17 cellular contexts compared by ENCODE assay signal in the genomic region with DNA sequence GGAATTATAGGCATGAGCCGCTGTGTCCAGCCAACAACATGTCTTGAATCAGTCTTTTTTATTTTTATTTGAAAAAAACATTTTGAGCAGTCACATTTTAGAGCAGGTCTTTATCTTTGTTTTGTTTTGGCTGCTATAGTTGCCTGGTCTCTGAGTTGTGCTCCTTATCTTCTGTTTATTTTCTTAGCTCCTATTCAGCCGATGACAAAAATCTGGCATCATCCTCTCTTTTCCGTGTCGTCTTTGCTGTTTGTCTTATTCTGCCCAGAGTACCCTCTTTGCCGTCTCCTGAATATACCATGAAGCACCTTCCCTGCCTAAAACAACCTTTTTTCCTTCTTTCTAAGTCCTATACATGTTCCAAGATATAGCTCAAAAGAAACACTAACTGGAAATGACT.
DNase-seq lines count a peak whose midpoint lies in the region; ATAC-seq and TF ChIP-seq lines count a peak whose summit lies in the region.
"Had no signal": no experiment of that assay in that cellular context is flagged by ENCODE, and none has a peak within 500 bp of the region (broad histone marks: within the 10 kb centered on the region; RNA-seq: fewer than 3 reads in every experiment).

No MANE protein-coding gene starts in this region.

- 1 to 6% methylated on average over 5 of the region's 5 CpGs for WGBS in aorta, 2 donors

- H3K27ac ChIP-seq in right atrium auricular region: no peak overlapping the region
- peak overlapping the region; percentile 38 for H3K27ac ChIP-seq in left ventricle myocardium inferior (replicated peaks)
- H3K27ac ChIP-seq in aorta (ENCODE audit: low read depth in 1 of 2, low read length in 2 of 2): no peak overlapping the region
- H3K27ac ChIP-seq: 22Rv1, BLaER1, C4-2B had no signal

- DNase-seq in Right ventricle myocardium inferior (ENCODE audit: missing footprints) (no peak), right atrium auricular region (ENCODE audit: low spot score) (no peak), left ventricle myocardium inferior (no peak), hepatic stellate cell (ENCODE audit: low spot score) (peak; percentile 4), head of caudate nucleus (no peak), aorta (no peak)
- DNase-seq: Caco-2; CD4-positive, CD25-positive, alpha-beta regulatory T cell; CD8-positive, alpha-beta T cell; DMS153; DND-41; H9 had no signal

- H3K4me1 ChIP-seq in right atrium auricular region: peaks cover 0 to 7% of the 10 kb centered on the region in 2 donors
- peaks cover 9% of the 10 kb centered on the region for H3K4me1 ChIP-seq in left ventricle myocardium inferior
- H3K4me1 ChIP-seq in aorta (ENCODE audit: control insufficient read depth in 1 of 2, insufficient read depth in 2 of 2, low read length in 2 of 2): peaks cover 0 to 2% of the 10 kb centered on the region in 2 donors
- H3K4me1 ChIP-seq: BLaER1, Caco-2 had no signal

- intact Hi-C loops in Right ventricle myocardium inferior (cut with DNase I) (no loop called here), left ventricle myocardium inferior (cut with micrococcal nuclease) (no loop called here), head of caudate nucleus (cut with DNase I) (no loop called here), aorta (cut with DNase I) (no loop called here)

- peak overlapping the region in 1 of 2 donors; percentile 2 for H3K4me3 ChIP-seq in right atrium auricular region
- H3K4me3 ChIP-seq in left ventricle myocardium inferior: peak overlapping the region; percentile 6
- H3K4me3 ChIP-seq in aorta (ENCODE audit: low read length in 2 of 2): no peak overlapping the region
- H3K4me3 ChIP-seq: BLaER1, GM23338 had no signal

- TF ChIP-seq CTCF in right atrium auricular region (IDR thresholded peaks at IDR 0.05) (no peak), left ventricle myocardium inferior (IDR thresholded peaks at IDR 0.05; ENCODE audit: borderline replicate concordance) (no peak)

- H3K9me3 ChIP-seq in right atrium auricular region: no peaks in the 10 kb centered on the region
- no peaks in the 10 kb centered on the region for H3K9me3 ChIP-seq in left ventricle myocardium inferior (replicated peaks)
- H3K9me3 ChIP-seq in aorta (ENCODE audit: control insufficient read depth, low read length): no peaks in the 10 kb centered on the region
- H3K9me3 ChIP-seq: BLaER1, Caco-2 had no signal

- H3K36me3 ChIP-seq in right atrium auricular region: no peaks in the 10 kb centered on the region
- H3K36me3 ChIP-seq in left ventricle myocardium inferior: no peaks in the 10 kb centered on the region
- no peaks in the 10 kb centered on the region for H3K36me3 ChIP-seq in aorta (ENCODE audit: control insufficient read depth in 1 of 2, insufficient read depth in 2 of 2, low read length in 1 of 2)
- H3K36me3 ChIP-seq: BLaER1 had no signal

- ATAC-seq in Right ventricle myocardium inferior: peak; percentile 63
- no peak for ATAC-seq in aorta (ENCODE audit: low FRiP score)
- ATAC-seq: CD8-positive, alpha-beta T cell; GM23338; HCT116 had no signal

- no peaks in the 10 kb centered on the region for H3K27me3 ChIP-seq in right atrium auricular region
- no peaks in the 10 kb centered on the region for H3K27me3 ChIP-seq in left ventricle myocardium inferior (ENCODE audit: low read depth)
- H3K27me3 ChIP-seq in aorta (ENCODE audit: control insufficient read depth in 1 of 2, insufficient read depth in 2 of 2, low read length in 1 of 2): no peaks in the 10 kb centered on the region
- H3K27me3 ChIP-seq: BLaER1 had no signal
